1 cellular context compared by ENCODE assay signal in the genomic region with DNA sequence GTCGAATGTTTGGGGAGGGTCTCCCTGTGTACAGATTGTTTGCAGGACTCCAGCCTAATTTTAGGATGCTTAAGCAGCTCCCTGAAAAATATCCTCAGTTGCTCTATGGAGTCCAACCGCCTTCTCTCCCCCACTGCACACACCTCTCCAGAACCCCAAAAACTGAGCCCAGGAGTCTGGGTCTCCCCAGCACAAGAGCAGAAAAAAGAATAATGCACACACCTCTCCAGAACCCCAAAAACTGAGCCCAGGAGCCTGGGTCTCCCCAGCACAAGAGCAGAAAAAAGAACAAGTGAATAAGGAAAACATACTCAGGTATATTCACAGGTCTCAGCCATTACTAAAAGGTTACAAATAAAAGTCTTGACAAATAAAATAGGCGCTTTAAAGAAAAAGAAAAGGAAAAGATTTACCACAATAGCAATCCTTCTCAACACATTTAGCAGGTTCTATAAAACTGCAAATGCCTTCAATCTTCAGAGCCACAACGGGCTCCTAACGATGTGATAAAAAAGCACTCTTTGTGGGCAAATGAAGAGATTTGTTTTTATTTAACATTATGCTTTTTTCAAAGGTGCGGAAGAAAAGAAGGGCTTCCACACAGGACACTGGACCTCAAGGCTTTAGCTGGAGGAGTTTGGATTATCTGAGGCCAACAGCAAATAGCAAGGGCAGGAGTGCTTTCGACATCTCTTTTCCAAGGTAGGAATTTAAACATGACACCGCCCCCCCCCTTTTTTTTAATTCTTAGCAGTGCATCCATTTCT.
TF ChIP-seq lines count a peak whose summit lies in the region.

No MANE protein-coding gene starts in this region.

TF ChIP-seq in neural cell, 6 proteins besides CTCF, POLR2A, EP300 and RAD21 (continued from another document):
- TF ChIP-seq, protein P1, sequence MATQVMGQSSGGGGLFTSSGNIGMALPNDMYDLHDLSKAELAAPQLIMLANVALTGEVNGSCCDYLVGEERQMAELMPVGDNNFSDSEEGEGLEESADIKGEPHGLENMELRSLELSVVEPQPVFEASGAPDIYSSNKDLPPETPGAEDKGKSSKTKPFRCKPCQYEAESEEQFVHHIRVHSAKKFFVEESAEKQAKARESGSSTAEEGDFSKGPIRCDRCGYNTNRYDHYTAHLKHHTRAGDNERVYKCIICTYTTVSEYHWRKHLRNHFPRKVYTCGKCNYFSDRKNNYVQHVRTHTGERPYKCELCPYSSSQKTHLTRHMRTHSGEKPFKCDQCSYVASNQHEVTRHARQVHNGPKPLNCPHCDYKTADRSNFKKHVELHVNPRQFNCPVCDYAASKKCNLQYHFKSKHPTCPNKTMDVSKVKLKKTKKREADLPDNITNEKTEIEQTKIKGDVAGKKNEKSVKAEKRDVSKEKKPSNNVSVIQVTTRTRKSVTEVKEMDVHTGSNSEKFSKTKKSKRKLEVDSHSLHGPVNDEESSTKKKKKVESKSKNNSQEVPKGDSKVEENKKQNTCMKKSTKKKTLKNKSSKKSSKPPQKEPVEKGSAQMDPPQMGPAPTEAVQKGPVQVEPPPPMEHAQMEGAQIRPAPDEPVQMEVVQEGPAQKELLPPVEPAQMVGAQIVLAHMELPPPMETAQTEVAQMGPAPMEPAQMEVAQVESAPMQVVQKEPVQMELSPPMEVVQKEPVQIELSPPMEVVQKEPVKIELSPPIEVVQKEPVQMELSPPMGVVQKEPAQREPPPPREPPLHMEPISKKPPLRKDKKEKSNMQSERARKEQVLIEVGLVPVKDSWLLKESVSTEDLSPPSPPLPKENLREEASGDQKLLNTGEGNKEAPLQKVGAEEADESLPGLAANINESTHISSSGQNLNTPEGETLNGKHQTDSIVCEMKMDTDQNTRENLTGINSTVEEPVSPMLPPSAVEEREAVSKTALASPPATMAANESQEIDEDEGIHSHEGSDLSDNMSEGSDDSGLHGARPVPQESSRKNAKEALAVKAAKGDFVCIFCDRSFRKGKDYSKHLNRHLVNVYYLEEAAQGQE (IDR thresholded peaks at IDR 0.05; ENCODE audit: borderline replicate concordance): peak; percentile 5
